ENCODE assay signal across 14 cellular contexts in the genomic region with DNA sequence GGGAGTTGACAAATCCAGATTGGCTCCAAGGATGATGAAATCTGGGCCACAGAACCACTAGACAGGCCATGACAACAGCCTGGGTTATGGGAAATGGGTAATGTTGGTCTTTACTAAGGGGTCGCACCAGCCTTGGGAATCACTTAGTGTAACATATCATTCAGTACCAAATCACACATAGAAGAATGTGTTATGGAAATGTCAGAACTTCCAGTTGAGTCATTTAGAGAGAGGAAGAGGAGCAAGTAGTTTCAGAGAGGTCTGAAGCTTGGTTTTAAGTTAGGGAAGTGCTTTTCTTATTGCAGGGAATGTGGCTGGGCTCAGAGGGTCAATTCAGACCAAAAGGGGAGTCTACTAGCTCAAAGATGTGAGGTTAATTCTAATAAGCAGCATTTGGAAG.
"Had no signal": no experiment of that assay in that cellular context is flagged by ENCODE, and none has a peak within 500 bp of the region (broad histone marks: within the 10 kb centered on the region; RNA-seq: fewer than 3 reads in every experiment).

No MANE protein-coding gene starts in this region.

- ATAC-seq: activated CD4-positive, alpha-beta T cell treated with anti-CD3 and anti-CD28 coated beads for 36 hours; activated CD8-positive, alpha-beta T cell treated with anti-CD3 and anti-CD28 coated beads for 36 hours; activated T-cell treated with anti-CD3 and anti-CD28 coated beads, Interleukin-2, amount 50 U/mL, for 72 hours; mucosa of descending colon; naive thymus-derived CD8-positive, alpha-beta T cell; right cardiac atrium had no signal

- FAIRE-seq: colon, endothelial cell of umbilical vein had no signal

- H3K4me3 Mint-ChIP-seq: activated CD4-positive, alpha-beta T cell treated with anti-CD3 and anti-CD28 coated beads for 36 hours; activated CD8-positive, alpha-beta T cell treated with anti-CD3 and anti-CD28 coated beads for 36 hours; activated T-cell treated with anti-CD3 and anti-CD28 coated beads, Interleukin-2, amount 50 U/mL, for 72 hours; naive thymus-derived CD8-positive, alpha-beta T cell had no signal

- H3K27ac Mint-ChIP-seq: activated CD4-positive, alpha-beta T cell treated with anti-CD3 and anti-CD28 coated beads for 36 hours; activated CD8-positive, alpha-beta T cell treated with anti-CD3 and anti-CD28 coated beads for 36 hours; activated T-cell treated with anti-CD3 and anti-CD28 coated beads, Interleukin-2, amount 50 U/mL, for 72 hours had no signal

- H3K36me3 Mint-ChIP-seq: naive thymus-derived CD8-positive, alpha-beta T cell had no signal

- H3K9me3 Mint-ChIP-seq: activated CD8-positive, alpha-beta T cell treated with anti-CD3 and anti-CD28 coated beads for 36 hours; naive thymus-derived CD8-positive, alpha-beta T cell had no signal

- H3K27ac ChIP-seq: ascending aorta, transverse colon, VCaP had no signal

- H3K27me3 Mint-ChIP-seq: activated CD4-positive, alpha-beta T cell treated with anti-CD3 and anti-CD28 coated beads for 36 hours; activated CD8-positive, alpha-beta T cell treated with anti-CD3 and anti-CD28 coated beads for 36 hours had no signal

- DNase-seq: activated CD4-positive, alpha-beta T cell treated with anti-CD3 and anti-CD28 coated beads for 36 hours; activated CD8-positive, alpha-beta memory T cell treated with anti-CD3 and anti-CD28 coated beads, Interleukin-2, amount 50 U/mL, for 4 hours; activated CD8-positive, alpha-beta T cell treated with anti-CD3 and anti-CD28 coated beads for 36 hours; activated T-cell treated with anti-CD3 and anti-CD28 coated beads, Interleukin-2, amount 50 U/mL, for 72 hours; hippocampal formation; mucosa of descending colon; naive thymus-derived CD8-positive, alpha-beta T cell; right cardiac atrium; T1000; transverse colon had no signal
